ENCODE assay signal across 20 cellular contexts in the genomic region with DNA sequence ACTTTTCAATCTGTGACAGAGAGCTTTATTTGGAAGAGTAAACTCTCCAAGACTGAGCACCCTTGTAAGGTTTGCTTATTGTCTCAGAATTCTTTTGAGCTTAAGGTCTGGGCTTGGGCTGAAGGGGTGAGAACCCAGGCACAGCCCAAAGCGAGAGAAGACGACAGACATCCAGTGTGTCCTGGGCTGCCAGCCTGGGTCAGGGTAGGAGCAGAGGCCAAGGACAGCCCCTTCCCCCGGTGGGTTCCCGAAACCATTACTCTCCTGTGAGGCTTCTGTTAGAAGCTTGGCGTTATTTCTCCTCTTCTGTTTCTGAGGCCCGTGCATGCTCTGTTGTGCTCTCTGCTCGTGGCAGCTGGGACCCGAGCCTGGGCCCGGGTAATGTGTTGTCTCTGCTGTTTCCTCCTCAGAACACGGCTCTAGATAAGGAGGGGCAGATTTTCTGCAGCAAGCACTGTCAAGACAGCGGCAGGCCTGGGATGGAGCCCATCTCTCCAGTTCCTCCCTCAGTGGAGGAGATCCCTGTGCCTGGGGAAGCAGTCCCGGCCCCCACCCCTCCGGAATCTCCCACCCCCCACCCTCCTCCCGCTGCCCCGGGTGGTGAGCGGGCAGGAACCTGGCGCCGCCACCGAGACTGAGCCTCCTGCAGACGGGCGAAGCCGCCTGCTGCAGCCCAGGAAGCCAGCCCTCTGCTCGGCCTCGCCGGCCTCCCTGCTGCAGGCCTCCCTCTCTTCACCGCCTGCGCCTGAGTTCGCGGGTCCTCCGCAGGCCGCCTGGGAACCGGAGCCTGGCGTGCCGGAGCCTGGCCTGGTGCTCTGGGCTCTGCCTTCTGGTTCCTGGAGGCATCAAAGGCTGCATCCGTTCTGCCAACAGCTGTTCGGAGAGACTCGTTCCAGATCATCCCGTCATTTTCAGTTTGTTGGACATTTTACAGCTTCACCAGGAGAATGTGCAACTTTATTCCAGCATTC.
DNase-seq lines count a peak whose midpoint lies in the region; ATAC-seq and TF ChIP-seq lines count a peak whose summit lies in the region.
"Had no signal": no experiment of that assay in that cellular context is flagged by ENCODE, and none has a peak within 500 bp of the region (broad histone marks: within the 10 kb centered on the region; RNA-seq: fewer than 3 reads in every experiment).

No MANE protein-coding gene starts in this region.

- H3K4me3 Mint-ChIP-seq in activated naive CD8-positive, alpha-beta T cell treated with anti-CD3 and anti-CD28 coated beads, Interleukin-2, amount 50 U/mL, for 24 hours: no peak overlapping the region
- H3K4me3 Mint-ChIP-seq in activated naive CD8-positive, alpha-beta T cell treated with anti-CD3 and anti-CD28 coated beads for 36 hours: no peak overlapping the region
- H3K4me3 Mint-ChIP-seq: activated naive CD4-positive, alpha-beta T cell treated with anti-CD3 and anti-CD28 coated beads, Interleukin-2, amount 50 U/mL, for 24 hours; B cell; T-cell had no signal

- H3K27me3 ChIP-seq in esophagus squamous epithelium (no peaks in the 10 kb centered on the region), mesenchymal stem cell (ENCODE audit: control insufficient read depth in 1 of 2, insufficient read depth in 1 of 2, low read length in 2 of 2) (no peaks in the 10 kb centered on the region), stomach smooth muscle (ENCODE audit: control insufficient read depth in 1 of 2, insufficient read depth in 2 of 2, low read length in 2 of 2) (no peaks in the 10 kb centered on the region)
- H3K27me3 ChIP-seq: dorsolateral prefrontal cortex, ovary, vagina had no signal

- H3K4me3 ChIP-seq in esophagus squamous epithelium: no peak overlapping the region
- no peak overlapping the region for H3K4me3 ChIP-seq in mesenchymal stem cell (ENCODE audit: insufficient read depth in 1 of 2, low read depth in 1 of 2, low read length in 2 of 2)
- no peak overlapping the region for H3K4me3 ChIP-seq in stomach smooth muscle (ENCODE audit: low read length in 2 of 2)
- H3K4me3 ChIP-seq: ovary, smooth muscle cell, vagina had no signal

- no peak overlapping the region for H2BK120ac ChIP-seq in mesenchymal stem cell (ENCODE audit: low read depth, low read length)

- no peak overlapping the region for H3K4ac ChIP-seq in mesenchymal stem cell (ENCODE audit: low read depth in 1 of 2, low read length in 2 of 2)

- no peaks in the 10 kb centered on the region for H3K9me3 Mint-ChIP-seq in activated naive CD8-positive, alpha-beta T cell treated with anti-CD3 and anti-CD28 coated beads, Interleukin-2, amount 50 U/mL, for 24 hours
- H3K9me3 Mint-ChIP-seq in activated naive CD8-positive, alpha-beta T cell treated with anti-CD3 and anti-CD28 coated beads for 36 hours: no peaks in the 10 kb centered on the region
- H3K9me3 Mint-ChIP-seq: activated naive CD4-positive, alpha-beta T cell treated with anti-CD3 and anti-CD28 coated beads, Interleukin-2, amount 50 U/mL, for 24 hours; T-cell had no signal

- H2BK5ac ChIP-seq in mesenchymal stem cell (ENCODE audit: low read depth, low read length, poor library complexity, severe bottlenecking): peak overlapping the region; percentile 54

- H4K91ac ChIP-seq in mesenchymal stem cell (ENCODE audit: low read length): no peak overlapping the region

- no peak for DNase-seq in activated naive CD8-positive, alpha-beta T cell treated with anti-CD3 and anti-CD28 coated beads, Interleukin-2, amount 50 U/mL, for 24 hours
- no peak for DNase-seq in activated naive CD8-positive, alpha-beta T cell treated with anti-CD3 and anti-CD28 coated beads for 36 hours
- no peak for DNase-seq in esophagus squamous epithelium (lab: John Stamatoyannopoulos, UW)
- DNase-seq in mesenchymal stem cell: no peak
- no peak for DNase-seq in DMS53 treated with DMSO at 0.1 percent for 48 hours (lab: John Stamatoyannopoulos, UW; ENCODE audit: unreplicated experiment)
- no peak for DNase-seq in kidney tubule cell (ENCODE audit: low spot score)
- no peak for DNase-seq in COLO829 (ENCODE audit: low spot score)
- DNase-seq: dorsolateral prefrontal cortex; erythroblast; NCI-H1417; NCI-H524; SHP77 treated with DMSO at 0.1 percent for 48 hours; stimulated activated CD4-positive, alpha-beta T cell treated with anti-CD3 and anti-CD28 coated beads, Interleukin-4, amount 100 ng/mL, for 1 hour; T-cell had no signal

- H3K27me3 Mint-ChIP-seq in activated naive CD8-positive, alpha-beta T cell treated with anti-CD3 and anti-CD28 coated beads, Interleukin-2, amount 50 U/mL, for 24 hours: no peaks in the 10 kb centered on the region
- no peaks in the 10 kb centered on the region for H3K27me3 Mint-ChIP-seq in activated naive CD8-positive, alpha-beta T cell treated with anti-CD3 and anti-CD28 coated beads for 36 hours
- H3K27me3 Mint-ChIP-seq: activated naive CD4-positive, alpha-beta T cell treated with anti-CD3 and anti-CD28 coated beads, Interleukin-2, amount 50 U/mL, for 24 hours; B cell; T-cell had no signal

- H3K27ac ChIP-seq in esophagus squamous epithelium (peak overlapping the region in 3 of 4 donors; percentile 38 to 73 (median 52)), mesenchymal stem cell (ENCODE audit: low read length, poor library complexity, severe bottlenecking) (no peak overlapping the region), stomach smooth muscle (ENCODE audit: low read length) (peak overlapping the region; percentile 31)
- H3K27ac ChIP-seq: ovary, vagina had no signal

- intact Hi-C loops in esophagus squamous epithelium (cut with DNase I): no loop called here

- no peak overlapping the region for H3K4me2 ChIP-seq in mesenchymal stem cell (ENCODE audit: low read length, poor library complexity, severe bottlenecking)
- H3K4me2 ChIP-seq: smooth muscle cell had no signal

- H2AFZ ChIP-seq in mesenchymal stem cell (ENCODE audit: low read depth, low read length): no peak overlapping the region

- no peak overlapping the region for H3K23ac ChIP-seq in mesenchymal stem cell (ENCODE audit: low read length in 2 of 2)

- peaks cover 0 to 24% (median 4%) of the 10 kb centered on the region in 3 donors for H3K4me1 ChIP-seq in esophagus squamous epithelium
- peaks cover 5% of the 10 kb centered on the region for H3K4me1 ChIP-seq in mesenchymal stem cell (ENCODE audit: control insufficient read depth, insufficient read depth, low read depth, low read length)
- H3K4me1 ChIP-seq in stomach smooth muscle (ENCODE audit: control insufficient read depth, insufficient read depth, low read length): peaks cover 19% of the 10 kb centered on the region

- peak; percentile 13 for ATAC-seq in activated naive CD8-positive, alpha-beta T cell treated with anti-CD3 and anti-CD28 coated beads, Interleukin-2, amount 50 U/mL, for 24 hours
- ATAC-seq: T-cell had no signal

- TF ChIP-seq POLR2A in esophagus squamous epithelium (IDR thresholded peaks at IDR 0.05): no peak

- H3K4me1 Mint-ChIP-seq in activated naive CD8-positive, alpha-beta T cell treated with anti-CD3 and anti-CD28 coated beads, Interleukin-2, amount 50 U/mL, for 24 hours: no peaks in the 10 kb centered on the region
- H3K4me1 Mint-ChIP-seq in activated naive CD8-positive, alpha-beta T cell treated with anti-CD3 and anti-CD28 coated beads for 36 hours: no peaks in the 10 kb centered on the region
- H3K4me1 Mint-ChIP-seq: activated naive CD4-positive, alpha-beta T cell treated with anti-CD3 and anti-CD28 coated beads, Interleukin-2, amount 50 U/mL, for 24 hours; B cell had no signal

- no peaks in the 10 kb centered on the region for H3K79me1 ChIP-seq in mesenchymal stem cell (replicated peaks; ENCODE audit: low read length, poor library complexity, severe bottlenecking)

- H2BK15ac ChIP-seq in mesenchymal stem cell (ENCODE audit: low read depth, poor library complexity, severe bottlenecking): no peak overlapping the region

- 65 to 83% methylated on average over 12 to 25 of the region's 38 CpGs for WGBS in esophagus squamous epithelium, 2 donors
- 91% methylated on average over 38 of the region's 38 CpGs for WGBS in mesenchymal stem cell

- no peak overlapping the region for H3K18ac ChIP-seq in mesenchymal stem cell (ENCODE audit: low read depth in 1 of 2, low read length in 2 of 2)

- TF ChIP-seq CTCF in esophagus squamous epithelium (IDR thresholded peaks at IDR 0.05): no peak

- no peak overlapping the region for H3K14ac ChIP-seq in mesenchymal stem cell (ENCODE audit: low read length in 2 of 2)

- no peak overlapping the region for H2AK5ac ChIP-seq in mesenchymal stem cell (ENCODE audit: low read length, severe bottlenecking)

- H3K9ac ChIP-seq in mesenchymal stem cell (ENCODE audit: low read length) (no peak overlapping the region), stomach smooth muscle (ENCODE audit: low read length in 2 of 2) (no peak overlapping the region)

- H3K9me3 ChIP-seq in esophagus squamous epithelium: no peaks in the 10 kb centered on the region
- no peaks in the 10 kb centered on the region for H3K9me3 ChIP-seq in mesenchymal stem cell (ENCODE audit: control insufficient read depth, low read length)
- no peaks in the 10 kb centered on the region for H3K9me3 ChIP-seq in stomach smooth muscle (ENCODE audit: control insufficient read depth in 2 of 2, low read length in 2 of 2)
- H3K9me3 ChIP-seq: ovary, vagina had no signal

- H3K27ac Mint-ChIP-seq in activated naive CD8-positive, alpha-beta T cell treated with anti-CD3 and anti-CD28 coated beads, Interleukin-2, amount 50 U/mL, for 24 hours: no peak overlapping the region
- H3K27ac Mint-ChIP-seq in activated naive CD8-positive, alpha-beta T cell treated with anti-CD3 and anti-CD28 coated beads for 36 hours: no peak overlapping the region
- H3K27ac Mint-ChIP-seq: activated naive CD4-positive, alpha-beta T cell treated with anti-CD3 and anti-CD28 coated beads, Interleukin-2, amount 50 U/mL, for 24 hours; B cell; T-cell had no signal

- no peak overlapping the region for H4K8ac ChIP-seq in mesenchymal stem cell (ENCODE audit: low read length)

- H3K36me3 Mint-ChIP-seq in activated naive CD8-positive, alpha-beta T cell treated with anti-CD3 and anti-CD28 coated beads, Interleukin-2, amount 50 U/mL, for 24 hours (ENCODE audit: low read depth): no peaks in the 10 kb centered on the region
- H3K36me3 Mint-ChIP-seq in activated naive CD8-positive, alpha-beta T cell treated with anti-CD3 and anti-CD28 coated beads for 36 hours: no peaks in the 10 kb centered on the region
- H3K36me3 Mint-ChIP-seq: activated naive CD4-positive, alpha-beta T cell treated with anti-CD3 and anti-CD28 coated beads, Interleukin-2, amount 50 U/mL, for 24 hours had no signal

- H3K36me3 ChIP-seq in esophagus squamous epithelium: no peaks in the 10 kb centered on the region
- H3K36me3 ChIP-seq in mesenchymal stem cell (ENCODE audit: control insufficient read depth in 1 of 2, insufficient read depth in 2 of 2, low read depth in 1 of 2, low read length in 2 of 2): peaks cover 0 to 51% of the 10 kb centered on the region in 2 experiments
- peaks cover 22 to 25% of the 10 kb centered on the region in 2 donors for H3K36me3 ChIP-seq in stomach smooth muscle (ENCODE audit: control insufficient read depth in 2 of 2, insufficient read depth in 2 of 2, low read length in 2 of 2)
- H3K36me3 ChIP-seq: ovary, vagina had no signal

- H2BK12ac ChIP-seq in mesenchymal stem cell (ENCODE audit: low read length in 2 of 2): no peak overlapping the region
